17 cellular contexts compared by ENCODE assay signal in genomic region chr2:211611621-211612020, GRCh38.
DNase-seq lines count a peak whose midpoint lies in the region; ATAC-seq and TF ChIP-seq lines count a peak whose summit lies in the region.
"Had no signal": no experiment of that assay in that cellular context is flagged by ENCODE, and none has a peak within 500 bp of the region (broad histone marks: within the 10 kb centered on the region; RNA-seq: fewer than 3 reads in every experiment).

No MANE protein-coding gene starts in this region.

- H3K27me3 ChIP-seq in GM23248 (replicated peaks; ENCODE audit: insufficient read depth): no peaks in the 10 kb centered on the region
- H3K27me3 ChIP-seq: adrenal gland, foreskin keratinocyte, transverse colon had no signal

- ATAC-seq in activated CD4-positive, alpha-beta T cell treated with anti-CD3 and anti-CD28 coated beads for 36 hours: no peak
- no peak for ATAC-seq in HG03175 (IDR thresholded peaks at IDR 0.05; ENCODE audit: unreplicated experiment)
- ATAC-seq: foreskin keratinocyte, left colon had no signal

- H3K9ac ChIP-seq in GM23248: no peak overlapping the region

- H3K4me1 Mint-ChIP-seq in activated CD4-positive, alpha-beta T cell treated with anti-CD3 and anti-CD28 coated beads for 36 hours: no peaks in the 10 kb centered on the region
- peaks cover 28% of the 10 kb centered on the region for H3K4me1 Mint-ChIP-seq in mesothelial cell of epicardium

- CTCF ChIA-PET in activated CD4-positive, alpha-beta T cell treated with anti-CD3 and anti-CD28 coated beads for 36 hours (lab: Charles Lee): interaction anchor here (0.7 kb wide), 1 partner anchor 960 kb away, joined by 4 read pairs; no protein-coding TSS in a partner anchor

- H3K9me3 Mint-ChIP-seq in activated CD4-positive, alpha-beta T cell treated with anti-CD3 and anti-CD28 coated beads for 36 hours (ENCODE audit: low read depth): no peaks in the 10 kb centered on the region
- H3K9me3 Mint-ChIP-seq in mesothelial cell of epicardium: peaks cover 15% of the 10 kb centered on the region

- TF ChIP-seq CTCF in WI38 (IDR thresholded peaks at IDR 0.05; ENCODE audit: low read depth, low read length) (no peak), mesothelial cell of epicardium (IDR thresholded peaks at IDR 0.05; ENCODE audit: unreplicated experiment) (no peak)

- no peaks in the 10 kb centered on the region for H3K9me3 ChIP-seq in GM23248 (ENCODE audit: low read depth)
- H3K9me3 ChIP-seq: adrenal gland, transverse colon had no signal

- intact Hi-C loops in activated CD4-positive, alpha-beta T cell treated with anti-CD3 and anti-CD28 coated beads for 36 hours (cut with DNase I, micrococcal nuclease): no loop called here

- no peak for DNase-seq in activated CD4-positive, alpha-beta T cell treated with anti-CD3 and anti-CD28 coated beads for 36 hours
- no peak for DNase-seq in activated CD4-positive, alpha-beta T cell treated with anti-CD3 and anti-CD28 coated beads, Interleukin-2, amount 50 U/mL, for 48 hours
- DNase-seq in GM23248 (no peak), mesothelial cell of epicardium (ENCODE audit: low spot score in 2 of 2, unreplicated experiment in 2 of 2) (no peak), HUDEP-2 (lab: John Stamatoyannopoulos, UW; ENCODE audit: unreplicated experiment in 76 of 76) (no peak), GM19238 (ENCODE audit: insufficient read length, low spot score) (no peak)
- DNase-seq: adrenal gland; foreskin keratinocyte; Karpas-422; left colon; NCI-H1694; NCI-H446; stimulated activated CD4-positive, alpha-beta T cell treated with anti-CD3 and anti-CD28 coated beads, Interleukin-4, amount 100 ng/mL, for 1 hour; transverse colon had no signal

- no peaks in the 10 kb centered on the region for H3K27me3 Mint-ChIP-seq in activated CD4-positive, alpha-beta T cell treated with anti-CD3 and anti-CD28 coated beads for 36 hours
- H3K27me3 Mint-ChIP-seq in mesothelial cell of epicardium (ENCODE audit: low read depth): no peaks in the 10 kb centered on the region

- peak overlapping the region; percentile 54 for H3K4me3 Mint-ChIP-seq in activated CD4-positive, alpha-beta T cell treated with anti-CD3 and anti-CD28 coated beads for 36 hours
- H3K4me3 Mint-ChIP-seq in mesothelial cell of epicardium: no peak overlapping the region

- no peak overlapping the region for H3K27ac ChIP-seq in GM23248
- H3K27ac ChIP-seq: adrenal gland, foreskin keratinocyte, HL-60, transverse colon had no signal

- WGBS in GM23248 (ENCODE audit: low coverage in 1 of 2, low lambda C conversion rate in 2 of 2, missing lambda C conversion rate in 2 of 2), 2 experiments: 16 to 19% methylated on average over 2 of the region's 2 CpGs

- no peaks in the 10 kb centered on the region for H3K4me1 ChIP-seq in GM23248 (ENCODE audit: insufficient read depth)
- H3K4me1 ChIP-seq: adrenal gland, foreskin keratinocyte, transverse colon had no signal

- no peaks in the 10 kb centered on the region for H3K36me3 Mint-ChIP-seq in activated CD4-positive, alpha-beta T cell treated with anti-CD3 and anti-CD28 coated beads for 36 hours (ENCODE audit: low read depth)
- peaks cover 4% of the 10 kb centered on the region for H3K36me3 Mint-ChIP-seq in mesothelial cell of epicardium

- no peaks in the 10 kb centered on the region for H3K79me2 ChIP-seq in GM23248 (ENCODE audit: insufficient read depth)

- no peak overlapping the region for H3K27ac Mint-ChIP-seq in activated CD4-positive, alpha-beta T cell treated with anti-CD3 and anti-CD28 coated beads for 36 hours
- peak overlapping the region; percentile 51 for H3K27ac Mint-ChIP-seq in mesothelial cell of epicardium

- H3K4me2 ChIP-seq in GM23248 (ENCODE audit: unreplicated experiment): no peak overlapping the region

- in situ Hi-C loops in GM23248 (cut with MboI): no loop called here

- H2AFZ ChIP-seq in GM23248: no peak overlapping the region; the same call in 1 of the 2 replicates

- H3K4me3 ChIP-seq in GM23248 (peak overlapping the region; percentile 1; the same call in 1 of the 2 replicates), WI38 (ENCODE audit: low read depth, low read length) (peak overlapping the region; percentile 37)
- H3K4me3 ChIP-seq: adrenal gland, transverse colon had no signal

- H3F3A ChIP-seq in GM23248 (ENCODE audit: insufficient read depth): no peaks in the 10 kb centered on the region

- H3K9me2 ChIP-seq in GM23248 (ENCODE audit: insufficient read depth): no peaks in the 10 kb centered on the region

- no peaks in the 10 kb centered on the region for H3K36me3 ChIP-seq in GM23248 (ENCODE audit: low read depth)
- H3K36me3 ChIP-seq: adrenal gland, transverse colon had no signal

- no peaks in the 10 kb centered on the region for H4K20me1 ChIP-seq in GM23248 (ENCODE audit: insufficient read depth)

- POLR2A ChIA-PET in activated CD4-positive, alpha-beta T cell treated with anti-CD3 and anti-CD28 coated beads for 36 hours (lab: Charles Lee): no interaction called here
